In the genomic region with DNA sequence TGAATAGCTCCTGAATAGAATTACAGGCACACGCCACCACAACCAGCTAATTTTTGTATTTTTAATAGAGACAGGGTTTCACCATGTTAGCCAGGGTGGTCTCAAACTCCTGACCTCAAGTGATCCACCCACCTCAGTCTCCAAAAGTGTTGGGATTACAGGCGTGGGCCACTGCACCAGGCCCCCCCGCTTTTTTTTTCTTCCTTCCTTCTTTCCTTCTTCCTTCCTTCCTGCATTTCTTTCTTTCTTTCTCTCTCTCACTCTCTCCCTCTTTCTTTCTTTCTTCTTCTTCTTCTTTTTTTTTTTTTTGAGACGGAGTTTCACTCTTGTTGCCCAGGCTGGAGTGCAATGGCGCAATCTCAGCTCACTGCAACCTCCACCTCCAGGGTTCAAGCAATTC, we compare ENCODE assay signal across 1 cellular context.
A peak's percentile ranks its signal among the peaks of the same experiment; 100 is the strongest.
TF ChIP-seq lines count a peak whose summit lies in the region.

No MANE protein-coding gene starts in this region.

TF ChIP-seq in HEK293, 187 proteins besides CTCF, POLR2A, EP300 and RAD21:
- TF ChIP-seq PRDM1 (tag by site-specific recombination; IDR thresholded peaks at IDR 0.05) (peak; percentile 49; the same call in 1 of the 2 replicates), ZNF366 (tag by site-specific recombination; conservative IDR thresholded peaks at IDR 0.05) (peak; percentile 74)
